In genomic region chr7:86013662-86014061, GRCh38 we compare ENCODE assay signal across 26 cellular contexts.
"Had no signal": no experiment of that assay in that cellular context is flagged by ENCODE, and none has a peak within 500 bp of the region (broad histone marks: within the 10 kb centered on the region; RNA-seq: fewer than 3 reads in every experiment).

No MANE protein-coding gene starts in this region.

- FAIRE-seq: TTC549 had no signal

- DNase-seq: activated CD4-positive, alpha-beta T cell treated with anti-CD3 and anti-CD28 coated beads, Interleukin-2, amount 10 ng/mL, durations not matched to agents 24 days and 14 days; activated CD4-positive, alpha-beta T cell treated with anti-CD3 and anti-CD28 coated beads, Interleukin-2, amount 50 U/mL, for 4 hours; activated CD8-positive, alpha-beta T cell treated with anti-CD3 and anti-CD28 coated beads for 36 hours; activated gamma-delta T cell; activated naive CD4-positive, alpha-beta T cell treated with Interleukin-2 at 50 U/mL for 16 hours; activated naive CD8-positive, alpha-beta T cell treated with anti-CD3 and anti-CD28 coated beads, Interleukin-2, amount 10 ng/mL, durations not matched to agents 7 days and 5 days; activated T-cell treated with anti-CD3 and anti-CD28 coated beads, Interleukin-2, amount 50 U/mL, for 1 hour; activated T-cell treated with anti-CD3 and anti-CD28 coated beads, Interleukin-2, amount 50 U/mL, for 72 hours; amygdala; Kasumi-1; KG1; MG63; NCI-H1048; NCI-H146; NCI-H2081 treated with DMSO at 0.1 percent for 48 hours; NCI-H2171; NCI-H524; NCI-H69; NCI-H82; NK-92 treated with Interleukin-12 subunit alpha and Interleukin-12 subunit beta, amount 100 ng/mL, for 24 hours; PC-3; Peyer's patch; RPMI8226; SHP77 treated with DMSO at 0.1 percent for 48 hours; SK-N-SH had no signal
